In the genomic region with DNA sequence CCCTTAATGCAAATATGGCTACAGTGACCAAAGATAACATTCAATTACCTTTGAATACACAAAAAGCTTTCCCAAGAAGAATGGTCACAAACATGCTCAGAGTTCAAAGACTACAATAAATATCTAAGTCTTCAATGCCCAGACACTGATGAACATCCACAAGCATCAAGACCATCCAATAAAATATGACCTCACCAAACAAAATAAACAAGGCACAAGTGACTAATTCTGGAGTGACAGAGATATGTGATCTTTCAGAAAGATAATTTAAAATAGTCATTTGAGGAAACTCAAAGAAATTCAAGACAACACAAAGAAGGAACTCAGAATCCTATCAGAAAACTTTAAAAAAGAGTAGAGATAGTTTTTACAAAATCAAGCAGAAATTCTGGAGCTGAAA, we compare ENCODE assay signal across 8 cellular contexts. TPM values are rescaled to one million over a fixed set of nuclear protein-coding genes. Genes with fewer than 3 reads are reported as not detected.
"Had no signal": no experiment of that assay in that cellular context is flagged by ENCODE, and none has a peak within 500 bp of the region (broad histone marks: within the 10 kb centered on the region; RNA-seq: fewer than 3 reads in every experiment).

No MANE protein-coding gene starts in this region.

- H2AFZ ChIP-seq: GM23338 had no signal

- H3K4me1 Mint-ChIP-seq: GM23338, H9, IgD-negative memory B cell had no signal

- H3K4me3 ChIP-seq: GM23338 had no signal

- ATAC-seq: GM23338, HepG2 had no signal

- H3K27ac Mint-ChIP-seq: GM23338, H9, IgD-negative memory B cell had no signal

- H3K4me3 Mint-ChIP-seq: GM23338, H9 had no signal

- H3K4me2 ChIP-seq: GM23338 had no signal

- H3K27ac ChIP-seq: HL-60 had no signal

- DNase-seq: H9, HCEC 1CT, KBM-7 had no signal

RNA-seq across cellular contexts. Expression of gene CAPN13, which starts 40.6 kb away (rescaled TPM):
- total RNA-seq: HepG2, HT1080 had no signal
